9 cellular contexts compared by ENCODE assay signal in genomic region chr12:104653730-104654328, GRCh38.
DNase-seq lines count a peak whose midpoint lies in the region; ATAC-seq and TF ChIP-seq lines count a peak whose summit lies in the region.
"Had no signal": no experiment of that assay in that cellular context is flagged by ENCODE, and none has a peak within 500 bp of the region (broad histone marks: within the 10 kb centered on the region; RNA-seq: fewer than 3 reads in every experiment).

No MANE protein-coding gene starts in this region.

- H3K36me3 ChIP-seq in left ventricle myocardium inferior (no peaks in the 10 kb centered on the region), right atrium auricular region (no peaks in the 10 kb centered on the region), OCI-LY1 (ENCODE audit: insufficient read depth, low read length) (no peaks in the 10 kb centered on the region), upper lobe of right lung (no peaks in the 10 kb centered on the region), gastrocnemius medialis (no peaks in the 10 kb centered on the region)
- H3K36me3 ChIP-seq: heart left ventricle had no signal

- no peaks in the 10 kb centered on the region for H3F3A ChIP-seq in OCI-LY1 (ENCODE audit: insufficient read depth, low read length)

- TF ChIP-seq CTCF in left ventricle myocardium inferior (IDR thresholded peaks at IDR 0.05; ENCODE audit: borderline replicate concordance), result peak; percentile 35
- peak in 1 of 2 donors; percentile 35 for TF ChIP-seq CTCF in right atrium auricular region (IDR thresholded peaks at IDR 0.05)
- TF ChIP-seq CTCF in OCI-LY1 (IDR thresholded peaks at IDR 0.05; ENCODE audit: low read length), result peak; percentile 49
- peak; percentile 35 for TF ChIP-seq CTCF in epithelial cell of proximal tubule (conservative IDR thresholded peaks at IDR 0.05; ENCODE audit: low read depth, low read length)
- peak; percentile 39 for TF ChIP-seq CTCF in upper lobe of right lung (IDR thresholded peaks at IDR 0.05)
- TF ChIP-seq CTCF in omental fat pad (IDR thresholded peaks at IDR 0.05), result no peak
- TF ChIP-seq CTCF in gastrocnemius medialis (IDR thresholded peaks at IDR 0.05 in 4 of 5, conservative IDR thresholded peaks at IDR 0.05 in 1 of 5), result no peak

- in situ Hi-C loops in gastrocnemius medialis (cut with MboI; ENCODE audit: low sequenced_read_pairs in 4 of 4), result no loop called here

- no peaks in the 10 kb centered on the region for H4K20me1 ChIP-seq in OCI-LY1 (ENCODE audit: insufficient read depth, low read length)

- no peak overlapping the region for H3K27ac ChIP-seq in left ventricle myocardium inferior (replicated peaks)
- H3K27ac ChIP-seq in right atrium auricular region, result no peak overlapping the region
- no peak overlapping the region for H3K27ac ChIP-seq in OCI-LY1 (ENCODE audit: low read depth, low read length, poor library complexity, severe bottlenecking)
- no peak overlapping the region for H3K27ac ChIP-seq in upper lobe of right lung
- no peak overlapping the region for H3K27ac ChIP-seq in gastrocnemius medialis
- H3K27ac ChIP-seq: heart left ventricle had no signal

- no peaks in the 10 kb centered on the region for H3K27me3 ChIP-seq in left ventricle myocardium inferior (ENCODE audit: low read depth)
- H3K27me3 ChIP-seq in right atrium auricular region, result no peaks in the 10 kb centered on the region
- H3K27me3 ChIP-seq in OCI-LY1 (ENCODE audit: insufficient read depth, low read length), result no peaks in the 10 kb centered on the region
- no peaks in the 10 kb centered on the region for H3K27me3 ChIP-seq in upper lobe of right lung
- H3K27me3 ChIP-seq in gastrocnemius medialis, result no peaks in the 10 kb centered on the region
- H3K27me3 ChIP-seq: heart left ventricle had no signal

- H3K4me1 ChIP-seq in left ventricle myocardium inferior (peaks cover 9% of the 10 kb centered on the region), right atrium auricular region (peaks cover 0 to 26% of the 10 kb centered on the region in 2 donors), OCI-LY1 (ENCODE audit: insufficient read depth, low read length, severe bottlenecking) (no peaks in the 10 kb centered on the region), upper lobe of right lung (peaks cover 19% of the 10 kb centered on the region), gastrocnemius medialis (no peaks in the 10 kb centered on the region)

- DNase-seq in left ventricle myocardium inferior, result no peak
- no peak for DNase-seq in right atrium auricular region (ENCODE audit: low spot score)
- no peak for DNase-seq in epithelial cell of proximal tubule (ENCODE audit: low read depth)
- no peak for DNase-seq in upper lobe of right lung
- DNase-seq in omental fat pad (ENCODE audit: low spot score), result no peak
- DNase-seq in gastrocnemius medialis, result no peak
- no peak for DNase-seq in NCI-H774 (lab: John Stamatoyannopoulos, UW)
- DNase-seq: heart left ventricle had no signal

- H3K9ac ChIP-seq in OCI-LY1 (ENCODE audit: low read length), result no peak overlapping the region

- H3K9me3 ChIP-seq in left ventricle myocardium inferior (replicated peaks) (no peaks in the 10 kb centered on the region), right atrium auricular region (no peaks in the 10 kb centered on the region), OCI-LY1 (ENCODE audit: low read length) (no peaks in the 10 kb centered on the region), upper lobe of right lung (no peaks in the 10 kb centered on the region), gastrocnemius medialis (no peaks in the 10 kb centered on the region)
- H3K9me3 ChIP-seq: heart left ventricle had no signal

- no peak for TF ChIP-seq POLR2A in gastrocnemius medialis (IDR thresholded peaks at IDR 0.05)

- H3K4me3 ChIP-seq in left ventricle myocardium inferior, result no peak overlapping the region
- H3K4me3 ChIP-seq in right atrium auricular region, result no peak overlapping the region
- H3K4me3 ChIP-seq in OCI-LY1 (ENCODE audit: low read depth, low read length, poor library complexity, severe bottlenecking), result no peak overlapping the region
- no peak overlapping the region for H3K4me3 ChIP-seq in epithelial cell of proximal tubule (ENCODE audit: low read depth, low read length)
- no peak overlapping the region for H3K4me3 ChIP-seq in upper lobe of right lung
- no peak overlapping the region for H3K4me3 ChIP-seq in gastrocnemius medialis
- H3K4me3 ChIP-seq: heart left ventricle had no signal

- no peaks in the 10 kb centered on the region for H3K79me2 ChIP-seq in OCI-LY1 (ENCODE audit: insufficient read depth, low read length)

- H2AFZ ChIP-seq in OCI-LY1 (ENCODE audit: low read length), result no peak overlapping the region

- intact Hi-C loops in left ventricle myocardium inferior (cut with micrococcal nuclease) (no loop called here), upper lobe of right lung (cut with DNase I) (no loop called here), gastrocnemius medialis (cut with DNase I; ENCODE audit: low total_unique reads) (no loop called here)

- H3K9me2 ChIP-seq in OCI-LY1 (ENCODE audit: low read depth, low read length), result no peaks in the 10 kb centered on the region

- no peak overlapping the region for H3K4me2 ChIP-seq in OCI-LY1 (ENCODE audit: low read length)

- ATAC-seq in upper lobe of right lung (no peak), omental fat pad (ENCODE audit: low FRiP score) (no peak), gastrocnemius medialis (no peak)
- ATAC-seq: heart left ventricle had no signal

Comparison
In these comparisons a context has a peak if more than half of its experiments do, and no peak if none do; other contexts are left out.
1. CTCF ChIP-seq: peak in left ventricle myocardium inferior (single experiment), OCI-LY1 (single experiment), epithelial cell of proximal tubule (single experiment) and upper lobe of right lung (single experiment); none in omental fat pad (0 of 3) and gastrocnemius medialis (0 of 5).